ENCODE assay signal across 10 cellular contexts in the genomic region with DNA sequence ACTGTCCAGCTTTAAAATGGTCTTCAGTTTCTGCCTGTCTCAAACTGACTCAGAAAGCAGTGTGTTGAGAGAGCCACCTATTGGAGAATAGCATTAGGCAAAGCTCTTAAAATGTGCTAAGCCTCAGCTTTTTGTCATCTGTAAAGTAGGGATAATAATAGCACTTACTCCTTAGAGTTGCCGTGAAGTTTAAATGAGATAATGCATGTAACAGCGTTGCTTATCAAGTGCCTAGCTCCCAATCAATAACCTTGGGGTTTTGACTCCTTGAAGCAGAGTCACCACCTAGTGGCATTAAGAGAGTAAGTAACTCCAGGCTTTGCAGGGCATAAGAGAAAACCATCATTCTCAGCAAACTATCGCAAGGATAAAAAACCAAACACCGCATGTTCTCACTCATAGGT.
DNase-seq lines count a peak whose midpoint lies in the region; ATAC-seq and TF ChIP-seq lines count a peak whose summit lies in the region.
"Had no signal": no experiment of that assay in that cellular context is flagged by ENCODE, and none has a peak within 500 bp of the region (broad histone marks: within the 10 kb centered on the region; RNA-seq: fewer than 3 reads in every experiment).

No MANE protein-coding gene starts in this region.

- H3K27ac ChIP-seq in endodermal cell (ENCODE audit: low read depth, low read length): no peak overlapping the region

- ATAC-seq in natural killer cell treated with Interleukin-12 subunit alpha and Interleukin-12 subunit beta and Interleukin-15 and Interleukin-18, amount 100 ng/mL, for 72 hours: no peak

- no peaks in the 10 kb centered on the region for H3K9me3 ChIP-seq in endodermal cell (ENCODE audit: control insufficient read depth, low read length)

- peak; percentile 48 for DNase-seq in DMS53 (lab: John Stamatoyannopoulos, UW)
- DNase-seq in DMS53 treated with DMSO at 0.1 percent for 48 hours (lab: John Stamatoyannopoulos, UW; ENCODE audit: unreplicated experiment): no peak
- peak; percentile 26 for DNase-seq in NAMALWA (ENCODE audit: low spot score)
- DNase-seq in endodermal cell: no peak
- peak; percentile 45 for DNase-seq in pons (ENCODE audit: low spot score)
- no peak for DNase-seq in natural killer cell treated with Interleukin-12 subunit alpha and Interleukin-12 subunit beta and Interleukin-15 and Interleukin-18, amount 100 ng/mL, for 72 hours (ENCODE audit: low spot score)
- no peak for DNase-seq in activated CD4-positive, alpha-beta T cell treated with anti-CD3 and anti-CD28 coated beads, Interleukin-2, amount 50 U/mL, for 4 hours
- DNase-seq in osteocyte (ENCODE audit: extremely low spot score, unreplicated experiment): no peak
- DNase-seq: activated CD8-positive, alpha-beta memory T cell treated with anti-CD3 and anti-CD28 coated beads, Interleukin-2, amount 50 U/mL, for 4 hours had no signal

- H3K9me3 Mint-ChIP-seq in endodermal cell: no peaks in the 10 kb centered on the region
- peaks cover 5% of the 10 kb centered on the region for H3K9me3 Mint-ChIP-seq in natural killer cell treated with Interleukin-12 subunit alpha and Interleukin-12 subunit beta and Interleukin-15 and Interleukin-18, amount 100 ng/mL, for 72 hours
- H3K9me3 Mint-ChIP-seq in osteocyte (ENCODE audit: unreplicated experiment): peaks cover 7% of the 10 kb centered on the region

- peak; percentile 74 for TF ChIP-seq CTCF in endodermal cell (conservative IDR thresholded peaks at IDR 0.05)
- no peak for TF ChIP-seq CTCF in osteocyte (IDR thresholded peaks at IDR 0.05)

- H3K27me3 ChIP-seq in endodermal cell (ENCODE audit: control insufficient read depth, insufficient read depth, low read length, poor library complexity, severe bottlenecking): peaks cover 17% of the 10 kb centered on the region

- no peak overlapping the region for H3K4me3 ChIP-seq in endodermal cell (ENCODE audit: low read length)

- H3K4me3 Mint-ChIP-seq in endodermal cell: no peak overlapping the region
- no peak overlapping the region for H3K4me3 Mint-ChIP-seq in natural killer cell treated with Interleukin-12 subunit alpha and Interleukin-12 subunit beta and Interleukin-15 and Interleukin-18, amount 100 ng/mL, for 72 hours
- H3K4me3 Mint-ChIP-seq in osteocyte (ENCODE audit: unreplicated experiment): no peak overlapping the region
- H3K4me3 Mint-ChIP-seq: dendritic cell treated with granulocyte-macrophage colony-stimulating factor and Interleukin-4, amounts not matched to agents 40 ng/mL and 50 ng/mL, for 4 days had no signal

- H3K36me3 ChIP-seq in endodermal cell (ENCODE audit: control insufficient read depth, insufficient read depth, low read length): no peaks in the 10 kb centered on the region

- H3K27ac Mint-ChIP-seq in endodermal cell: no peak overlapping the region
- no peak overlapping the region for H3K27ac Mint-ChIP-seq in natural killer cell treated with Interleukin-12 subunit alpha and Interleukin-12 subunit beta and Interleukin-15 and Interleukin-18, amount 100 ng/mL, for 72 hours
- H3K27ac Mint-ChIP-seq in osteocyte (ENCODE audit: unreplicated experiment): no peak overlapping the region
- H3K27ac Mint-ChIP-seq: dendritic cell treated with granulocyte-macrophage colony-stimulating factor and Interleukin-4, amounts not matched to agents 40 ng/mL and 50 ng/mL, for 4 days had no signal

- WGBS in endodermal cell (ENCODE audit: insufficient coverage in 1 of 2, insufficient read length in 1 of 2), 2 experiments: 45% methylated on average over 2 of the region's 4 CpGs; no CpG with 5 or more reads in 1 of the 2 experiments

- H3K4me1 ChIP-seq in endodermal cell (ENCODE audit: control insufficient read depth, insufficient read depth, low read length): no peaks in the 10 kb centered on the region

- H3K9ac ChIP-seq in endodermal cell (ENCODE audit: extremely low read depth, low read length, poor library complexity, severe bottlenecking): no peak overlapping the region

- H3K27me3 Mint-ChIP-seq in endodermal cell (ENCODE audit: insufficient read depth) (peaks cover 36% of the 10 kb centered on the region), osteocyte (ENCODE audit: unreplicated experiment) (no peaks in the 10 kb centered on the region)
- H3K27me3 Mint-ChIP-seq in natural killer cell treated with Interleukin-12 subunit alpha and Interleukin-12 subunit beta and Interleukin-15 and Interleukin-18, amount 100 ng/mL, for 72 hours: peaks cover 18 to 32% of the 10 kb centered on the region in 2 donors

- H3K4me1 Mint-ChIP-seq in endodermal cell (no peaks in the 10 kb centered on the region), osteocyte (ENCODE audit: unreplicated experiment) (no peaks in the 10 kb centered on the region)
- H3K4me1 Mint-ChIP-seq in natural killer cell treated with Interleukin-12 subunit alpha and Interleukin-12 subunit beta and Interleukin-15 and Interleukin-18, amount 100 ng/mL, for 72 hours (ENCODE audit: low read depth in 2 of 2): no peaks in the 10 kb centered on the region

- H3K36me3 Mint-ChIP-seq in endodermal cell (ENCODE audit: low read depth) (no peaks in the 10 kb centered on the region), osteocyte (ENCODE audit: unreplicated experiment) (no peaks in the 10 kb centered on the region)
- H3K36me3 Mint-ChIP-seq in natural killer cell treated with Interleukin-12 subunit alpha and Interleukin-12 subunit beta and Interleukin-15 and Interleukin-18, amount 100 ng/mL, for 72 hours: no peaks in the 10 kb centered on the region

Comparison
In these comparisons a context has a peak if more than half of its experiments do, and no peak if none do; other contexts are left out.
1. DNase-seq: peak in DMS53 (single experiment), NAMALWA (single experiment) and pons (single experiment); none in DMS53 treated with DMSO at 0.1 percent for 48 hours (single experiment), endodermal cell (single experiment), natural killer cell treated with Interleukin-12 subunit alpha and Interleukin-12 subunit beta and Interleukin-15 and Interleukin-18, amount 100 ng/mL, for 72 hours (single experiment), activated CD4-positive, alpha-beta T cell treated with anti-CD3 and anti-CD28 coated beads, Interleukin-2, amount 50 U/mL, for 4 hours (0 of 2) and osteocyte (single experiment).